Comparison of ENCODE assay signal across 18 cellular contexts in the genomic region with DNA sequence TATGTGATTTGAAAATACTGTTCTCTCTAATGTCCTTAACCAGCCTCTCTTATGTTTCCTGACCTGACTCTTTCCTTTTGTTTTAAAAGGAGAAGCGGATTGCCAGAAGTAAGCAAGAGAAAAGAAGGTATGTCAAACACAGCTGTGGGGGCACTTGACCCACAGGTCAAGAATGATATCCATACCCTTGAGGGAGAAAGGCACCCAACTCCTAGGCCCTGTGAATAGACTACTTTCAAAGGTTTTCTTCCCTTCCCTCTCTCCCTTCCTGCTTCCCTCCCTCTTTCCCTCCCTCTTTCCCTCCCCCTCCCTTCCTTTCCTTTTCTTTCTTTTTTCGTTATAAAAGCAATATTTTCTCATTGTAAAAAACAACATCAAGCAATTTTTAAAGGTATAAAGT.
DNase-seq lines count a peak whose midpoint lies in the region; ATAC-seq, FAIRE-seq and TF ChIP-seq lines count a peak whose summit lies in the region.
"Had no signal": no experiment of that assay in that cellular context is flagged by ENCODE, and none has a peak within 500 bp of the region (broad histone marks: within the 10 kb centered on the region; RNA-seq: fewer than 3 reads in every experiment).

No MANE protein-coding gene starts in this region.

- no peak overlapping the region for H2BK15ac ChIP-seq in H1 (ENCODE audit: low read length)

- H4K5ac ChIP-seq in H1 (ENCODE audit: insufficient read length, low read depth, low read length) = no peak overlapping the region

- no peak overlapping the region for H4K91ac ChIP-seq in H1 (replicated peaks; ENCODE audit: insufficient read length, low read length)

- no peak for TF ChIP-seq RAD21 in H1 (IDR thresholded peaks at IDR 0.05 in 1 of 2, conservative IDR thresholded peaks at IDR 0.05 in 1 of 2; ENCODE audit: low read depth in 2 of 2, low read length in 2 of 2)

- H3K23me2 ChIP-seq in H1 (ENCODE audit: low read depth, low read length) = no peaks in the 10 kb centered on the region; the same call in 1 of the 2 replicates

- H4K20me1 ChIP-seq in H1 (replicated peaks in 1 of 2; ENCODE audit: control insufficient read depth in 1 of 2, insufficient read depth in 2 of 2, low read length in 2 of 2) = no peaks in the 10 kb centered on the region

- no peak overlapping the region for H2BK20ac ChIP-seq in H1 (ENCODE audit: low read length)

- H3K36me3 ChIP-seq in NT2/D1 (ENCODE audit: insufficient read depth, insufficient read length, low read length) (no peaks in the 10 kb centered on the region), H1 (ENCODE audit: control insufficient read depth in 2 of 4, insufficient read depth in 4 of 4, low read length in 3 of 4) (no peaks in the 10 kb centered on the region; a peak in 1 of 8 replicates)

- H3K27me3 ChIP-seq in NT2/D1 (ENCODE audit: insufficient read depth, insufficient read length) (no peaks in the 10 kb centered on the region), H1 (replicated peaks in 1 of 4; ENCODE audit: control insufficient read depth in 3 of 4, extremely low read depth in 1 of 4, insufficient read depth in 3 of 4, low read length in 3 of 4) (no peaks in the 10 kb centered on the region)

- no peak overlapping the region for H3K27ac ChIP-seq in H1 (ENCODE audit: low read depth, low read length)

- DNase-seq in NT2/D1 (ENCODE audit: low read depth, low spot score) (peak; percentile 8), H1 (ENCODE audit: low read depth in 1 of 2, low spot score in 2 of 2) (peak in 1 of 2 experiments; percentile 19), iPS DF 4.7 (ENCODE audit: extremely low read depth, low spot score) (peak; percentile 9), MCF 10A (ENCODE audit: unreplicated experiment) (no peak)
- DNase-seq in activated T-cell treated with anti-CD3 and anti-CD28 coated beads, Interleukin-2, amount 50 U/mL, for 24 hours = no peak
- DNase-seq: C1 segment of cervical spinal cord; Calu3; CD4-positive, alpha-beta memory T cell; COR-L47; DMS53; DMS79 treated with DMSO at 0.1 percent for 48 hours; GF-D8; GOT3; H7; HCEC 1CT had no signal

- no peak for TF ChIP-seq POLR2A in H1 (IDR thresholded peaks at IDR 0.05; ENCODE audit: control extremely low read depth in 1 of 2, low read depth in 2 of 2, low read length in 2 of 2)

- no peak overlapping the region for H3K4me3 Mint-ChIP-seq in activated T-cell treated with anti-CD3 and anti-CD28 coated beads, Interleukin-2, amount 50 U/mL, for 24 hours
- no peak overlapping the region for H3K4me3 Mint-ChIP-seq in MCF 10A (ENCODE audit: unreplicated experiment)
- H3K4me3 Mint-ChIP-seq: CD4-positive, alpha-beta memory T cell had no signal

- intact Hi-C loops in MCF 10A (cut with micrococcal nuclease) = no loop called here

- H3K23ac ChIP-seq in H1 (ENCODE audit: insufficient read length) = no peak overlapping the region

- no peak overlapping the region for H3K18ac ChIP-seq in H1 (ENCODE audit: extremely low read depth, low read length)

- H3K4me3 ChIP-seq in NT2/D1 (ENCODE audit: insufficient read length, low read depth) (no peak overlapping the region), H1 (ENCODE audit: extremely low read depth in 1 of 4, insufficient read depth in 2 of 4, low read depth in 3 of 4, low read length in 4 of 4) (no peak overlapping the region)

- no peak overlapping the region for H3K4ac ChIP-seq in H1 (replicated peaks; ENCODE audit: insufficient read length, low read depth, low read length)

- CTCF ChIA-PET in H1 (lab: Charles Lee; ENCODE audit: partially characterized antibody) (interaction anchor here (1.0 to 1.6 kb wide), 3 partner anchors 8 to 12 kb away, joined by 3 to 5 read pairs (median 5); no protein-coding TSS in a partner anchor), MCF 10A (lab: Yijun Ruan, JAX) (no interaction called here)

- TF ChIP-seq CTCF in H1 (IDR thresholded peaks at IDR 0.05; ENCODE audit: control extremely low read depth in 1 of 3, insufficient read depth in 1 of 3, low read depth in 1 of 3, low read length in 3 of 3) = no peak
- no peak for TF ChIP-seq CTCF in MCF 10A (IDR thresholded peaks at IDR 0.05; ENCODE audit: unreplicated experiment)

- no peak overlapping the region for H3K27ac Mint-ChIP-seq in activated T-cell treated with anti-CD3 and anti-CD28 coated beads, Interleukin-2, amount 50 U/mL, for 24 hours
- H3K27ac Mint-ChIP-seq in MCF 10A (ENCODE audit: low read depth, unreplicated experiment) = no peak overlapping the region
- H3K27ac Mint-ChIP-seq: CD4-positive, alpha-beta memory T cell had no signal

- 42% methylated on average over 2 of the region's 2 CpGs; no CpG with 5 or more reads in 1 of the 2 experiments for WGBS in H1 (ENCODE audit: extremely low coverage in 1 of 2, insufficient coverage in 1 of 2, insufficient read length in 1 of 2, insufficient replicate concordance in 2 of 2, low coverage in 1 of 2, low lambda C conversion rate in 2 of 2, missing lambda C conversion rate in 1 of 2), 2 experiments

- no peak for ATAC-seq in HG03095 (IDR thresholded peaks at IDR 0.05; ENCODE audit: unreplicated experiment)

- H3K79me1 ChIP-seq in H1 (ENCODE audit: low read depth, low read length) = no peaks in the 10 kb centered on the region

- H3K27me3 Mint-ChIP-seq in activated T-cell treated with anti-CD3 and anti-CD28 coated beads, Interleukin-2, amount 50 U/mL, for 24 hours = peaks cover 4% of the 10 kb centered on the region
- H3K27me3 Mint-ChIP-seq in MCF 10A (ENCODE audit: insufficient read depth, unreplicated experiment) = peaks cover 13% of the 10 kb centered on the region

- H3K4me1 ChIP-seq in NT2/D1 (ENCODE audit: insufficient read depth, insufficient read length) = no peaks in the 10 kb centered on the region
- H3K4me1 ChIP-seq in H1 (replicated peaks in 1 of 4; ENCODE audit: control insufficient read depth in 3 of 4, insufficient read depth in 4 of 4, low read length in 3 of 4) = no peaks in the 10 kb centered on the region

- no peak overlapping the region for H3K56ac ChIP-seq in H1 (replicated peaks; ENCODE audit: insufficient read length, low read depth, low read length)

- no peak overlapping the region for H2BK12ac ChIP-seq in H1 (ENCODE audit: low read depth, low read length)

- H3K9me3 Mint-ChIP-seq in activated T-cell treated with anti-CD3 and anti-CD28 coated beads, Interleukin-2, amount 50 U/mL, for 24 hours = peaks cover 5% of the 10 kb centered on the region
- H3K9me3 Mint-ChIP-seq in MCF 10A (ENCODE audit: unreplicated experiment) = no peaks in the 10 kb centered on the region

- no peaks in the 10 kb centered on the region; a peak in 1 of 4 replicates for H3K79me2 ChIP-seq in H1 (ENCODE audit: control insufficient read depth in 1 of 2, insufficient read depth in 2 of 2, low read length in 2 of 2)

- H3K9me3 ChIP-seq in NT2/D1 (ENCODE audit: insufficient read depth, low read length) = no peaks in the 10 kb centered on the region
- no peaks in the 10 kb centered on the region for H3K9me3 ChIP-seq in H1 (ENCODE audit: insufficient read depth in 2 of 2, low read depth in 1 of 2, low read length in 1 of 2)

- H2BK120ac ChIP-seq in H1 (replicated peaks; ENCODE audit: low read depth, low read length) = no peak overlapping the region

- H4K8ac ChIP-seq in H1 (ENCODE audit: extremely low read depth, insufficient read depth, low read length) = no peak overlapping the region

- no peak overlapping the region for H2AK5ac ChIP-seq in H1 (ENCODE audit: low read depth, low read length)

- H2AFZ ChIP-seq in H1 (ENCODE audit: low read length) = no peak overlapping the region

- BruUV-seq in MCF 10A (replicated peaks; lab: Mats Ljungman, UMichigan) = no TSS peak

- TF ChIP-seq EP300 in H1 (IDR thresholded peaks at IDR 0.05; ENCODE audit: borderline replicate concordance in 1 of 2, low read depth in 2 of 2, low read length in 2 of 2) = no peak

- H3K14ac ChIP-seq in H1 (ENCODE audit: insufficient read length) = no peak overlapping the region

- H3K9ac ChIP-seq in NT2/D1 (ENCODE audit: insufficient read length, low read depth) = no peak overlapping the region
- no peak overlapping the region for H3K9ac ChIP-seq in H1 (replicated peaks in 1 of 4; ENCODE audit: extremely low read depth in 1 of 4, low read depth in 3 of 4, low read length in 3 of 4)

- H3K4me2 ChIP-seq in H1 (ENCODE audit: insufficient read depth in 1 of 2, low read depth in 2 of 2, low read length in 2 of 2) = no peak overlapping the region

- H2BK5ac ChIP-seq in H1 (ENCODE audit: low read depth, low read length) = no peak overlapping the region

- H3K4me1 Mint-ChIP-seq in activated T-cell treated with anti-CD3 and anti-CD28 coated beads, Interleukin-2, amount 50 U/mL, for 24 hours (ENCODE audit: low read depth) = no peaks in the 10 kb centered on the region
- no peaks in the 10 kb centered on the region for H3K4me1 Mint-ChIP-seq in MCF 10A (ENCODE audit: insufficient read depth, unreplicated experiment)
- H3K4me1 Mint-ChIP-seq: CD4-positive, alpha-beta memory T cell had no signal

- POLR2A ChIA-PET in H1 (lab: Charles Lee; ENCODE audit: partially characterized antibody) (interaction anchor here (1.0 to 1.3 kb wide), 2 partner anchors 10 to 19 kb away, joined by 4 read pairs; no protein-coding TSS in a partner anchor), MCF 10A (lab: Yijun Ruan, JAX) (no interaction called here)

- FAIRE-seq in H1 (lab: Jason Lieb, UNC) = peak; percentile 32
- FAIRE-seq: GM12891, GM18507 had no signal

- H3K36me3 Mint-ChIP-seq in activated T-cell treated with anti-CD3 and anti-CD28 coated beads, Interleukin-2, amount 50 U/mL, for 24 hours (ENCODE audit: low read depth) = no peaks in the 10 kb centered on the region
- H3K36me3 Mint-ChIP-seq in MCF 10A (ENCODE audit: insufficient read depth, unreplicated experiment) = no peaks in the 10 kb centered on the region
- H3K36me3 Mint-ChIP-seq: CD4-positive, alpha-beta memory T cell had no signal

TF ChIP-seq in H1, 55 proteins besides CTCF, POLR2A, EP300 and RAD21 (continues in another document):
- TF ChIP-seq, protein P1, sequence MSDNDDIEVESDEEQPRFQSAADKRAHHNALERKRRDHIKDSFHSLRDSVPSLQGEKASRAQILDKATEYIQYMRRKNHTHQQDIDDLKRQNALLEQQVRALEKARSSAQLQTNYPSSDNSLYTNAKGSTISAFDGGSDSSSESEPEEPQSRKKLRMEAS (IDR thresholded peaks at IDR 0.05) = no peak
- TF ChIP-seq CREB1 (IDR thresholded peaks at IDR 0.05) (no peak), CTBP2 (IDR thresholded peaks at IDR 0.05; ENCODE audit: borderline replicate concordance, insufficient read depth, insufficient read length, low read length) (no peak), SIN3A (conservative IDR thresholded peaks at IDR 0.05 in 1 of 2, IDR thresholded peaks at IDR 0.05 in 1 of 2; ENCODE audit: low read depth in 1 of 2, low read length in 2 of 2) (0 out of 4 replicates have a peak, but pooled peaks of 1 of the 2 experiments have one; percentile 32), KDM4A (IDR thresholded peaks at IDR 0.05; ENCODE audit: low read depth, low read length, severe bottlenecking) (no peak), HDAC2 (IDR thresholded peaks at IDR 0.05; ENCODE audit: borderline replicate concordance in 1 of 2, low read depth in 2 of 2, low read length in 2 of 2) (no peak), FOSL1 (IDR thresholded peaks at IDR 0.05; ENCODE audit: insufficient read depth, low read depth, low read length) (no peak), CHD1 (IDR thresholded peaks at IDR 0.05; ENCODE audit: low read depth, low read length) (no peak), MAFK (IDR thresholded peaks at IDR 0.05; ENCODE audit: low read depth, low read length) (no peak), BCL11A (IDR thresholded peaks at IDR 0.05; ENCODE audit: low read depth in 2 of 2, low read length in 2 of 2) (no peak)

Comparison
In these comparisons a context has a peak if more than half of its experiments do, and no peak if none do; other contexts are left out.
1. DNase-seq: peak in NT2/D1 (single experiment) and iPS DF 4.7 (single experiment); none in activated T-cell treated with anti-CD3 and anti-CD28 coated beads, Interleukin-2, amount 50 U/mL, for 24 hours (single experiment) and MCF 10A (single experiment).